25 cellular contexts compared by ENCODE assay signal in genomic region chr13:82678052-82678451, GRCh38.
"Had no signal": no experiment of that assay in that cellular context is flagged by ENCODE, and none has a peak within 500 bp of the region (broad histone marks: within the 10 kb centered on the region; RNA-seq: fewer than 3 reads in every experiment).

No MANE protein-coding gene starts in this region.

- H3K9me3 Mint-ChIP-seq: effector memory CD8-positive, alpha-beta T cell had no signal

- H3K4me3 Mint-ChIP-seq: effector memory CD8-positive, alpha-beta T cell; endodermal cell; mesothelial cell of epicardium; naive B cell had no signal

- DNase-seq: dermis blood vessel endothelial cell; dorsolateral prefrontal cortex; effector CD4-positive, alpha-beta T cell; effector memory CD8-positive, alpha-beta T cell; endodermal cell; erythroblast; esophagus squamous epithelium; foreskin fibroblast; foreskin melanocyte; gastrocnemius medialis; glutamatergic neuron; head of caudate nucleus; heart right ventricle; hippocampal formation; left cardiac atrium; left lung; left ventricle myocardium superior; lower lobe of right lung; mesenchymal stem cell; mucosa of descending colon; naive B cell had no signal

- H3K27me3 ChIP-seq: dorsolateral prefrontal cortex, esophagus squamous epithelium, gastrocnemius medialis, heart right ventricle, left lung had no signal

- ATAC-seq: effector memory CD8-positive, alpha-beta T cell; esophagus mucosa; gastrocnemius medialis; heart right ventricle; left cardiac atrium; left lung; left ventricle myocardium superior; lower lobe of right lung; mucosa of descending colon had no signal

- H3K27me3 Mint-ChIP-seq: effector memory CD8-positive, alpha-beta T cell; naive B cell had no signal

- H3K27ac Mint-ChIP-seq: effector memory CD8-positive, alpha-beta T cell; endodermal cell; mesothelial cell of epicardium; naive B cell had no signal

- H3K36me3 ChIP-seq: esophagus squamous epithelium, gastrocnemius medialis, heart right ventricle, left lung, lower lobe of right lung had no signal

- H3K9me3 ChIP-seq: esophagus squamous epithelium, gastrocnemius medialis, lower lobe of right lung had no signal

- H3K4me1 ChIP-seq: esophagus squamous epithelium, gastrocnemius medialis, heart right ventricle, left lung, lower lobe of right lung had no signal

- H3K36me3 Mint-ChIP-seq: mesothelial cell of epicardium, naive B cell had no signal

- H3K4me1 Mint-ChIP-seq: mesothelial cell of epicardium, naive B cell had no signal

- H3K27ac ChIP-seq: coronary artery, dorsolateral prefrontal cortex, epithelial cell of prostate, esophagus squamous epithelium, gastrocnemius medialis, heart right ventricle, left lung, lower lobe of right lung had no signal

- H3K4me3 ChIP-seq: coronary artery, dorsolateral prefrontal cortex, esophagus squamous epithelium, gastrocnemius medialis, heart right ventricle, left lung, lower lobe of right lung, mucosa of descending colon had no signal
